ENCODE assay signal across 8 cellular contexts in the genomic region with DNA sequence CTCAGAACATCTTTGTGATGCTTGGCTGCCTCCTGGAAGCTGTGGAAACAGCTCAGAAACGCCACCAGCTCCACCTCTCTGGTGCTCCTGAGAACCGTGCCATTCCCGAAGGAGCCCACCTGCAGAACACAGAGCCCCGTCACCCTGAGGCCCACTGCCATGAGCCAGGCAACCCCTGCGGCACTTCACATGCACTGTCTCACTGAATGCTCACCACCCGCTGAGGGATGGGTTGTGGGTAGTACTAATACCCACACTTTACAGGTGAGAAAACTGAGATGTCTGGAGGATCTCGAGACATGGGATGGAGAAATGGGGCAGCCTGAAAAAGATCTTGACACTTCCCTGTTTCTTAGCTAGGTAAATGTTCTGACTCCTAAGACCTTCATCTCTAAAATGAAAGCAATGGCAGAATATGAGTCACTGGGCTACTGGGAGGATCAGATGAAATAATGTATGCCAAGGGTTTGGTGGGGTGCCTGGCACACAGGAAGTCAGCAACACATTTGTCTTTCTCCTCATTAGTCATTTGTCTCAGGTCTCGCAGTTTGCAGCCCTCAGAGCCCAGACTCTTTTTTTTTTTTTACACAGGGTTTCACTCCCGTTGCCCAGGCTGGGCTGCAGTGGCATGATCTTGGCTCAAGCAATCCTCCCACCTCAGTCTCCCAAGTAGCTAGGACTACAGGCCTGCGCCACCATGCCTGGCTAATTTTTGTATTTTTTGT. TPM values are rescaled to one million over a fixed set of nuclear protein-coding genes. Genes with fewer than 3 reads are reported as not detected.
DNase-seq lines count a peak whose midpoint lies in the region; ATAC-seq, FAIRE-seq and TF ChIP-seq lines count a peak whose summit lies in the region.

No MANE protein-coding gene starts in this region.

- no peaks in the 10 kb centered on the region for H3K27me3 ChIP-seq in GM23248 (replicated peaks; ENCODE audit: insufficient read depth)
- no peaks in the 10 kb centered on the region for H3K27me3 ChIP-seq in bronchial epithelial cell (ENCODE audit: control insufficient read depth, insufficient read depth, low read length)
- H3K27me3 ChIP-seq in psoas muscle (ENCODE audit: insufficient read depth in 3 of 3, low read length in 2 of 3): peaks cover 0 to 5% (median 3%) of the 10 kb centered on the region in 3 donors

- peaks cover 6% of the 10 kb centered on the region for H3F3A ChIP-seq in GM23248 (ENCODE audit: insufficient read depth)

- no peaks in the 10 kb centered on the region for H4K20me1 ChIP-seq in GM23248 (ENCODE audit: insufficient read depth)

- WGBS in GM23248 (ENCODE audit: low coverage in 1 of 2, low lambda C conversion rate in 2 of 2, missing lambda C conversion rate in 2 of 2), 2 experiments: 78 to 80% methylated on average over 10 of the region's 10 CpGs
- WGBS in psoas muscle, 3 donors: 80 to 82% (median 81%) methylated on average over 10 of the region's 10 CpGs

- H3K4me3 ChIP-seq in GM23248: no peak overlapping the region
- no peak overlapping the region for H3K4me3 ChIP-seq in bronchial epithelial cell (ENCODE audit: low read depth, low read length)
- no peak overlapping the region for H3K4me3 ChIP-seq in psoas muscle

- H3K4me1 Mint-ChIP-seq in nephron progenitor cell: peaks cover 6% of the 10 kb centered on the region

- no peaks in the 10 kb centered on the region for H3K9me3 Mint-ChIP-seq in nephron progenitor cell

- no peaks in the 10 kb centered on the region for H3K9me2 ChIP-seq in GM23248 (ENCODE audit: insufficient read depth)

- H3K27ac ChIP-seq in GM23248: no peak overlapping the region
- H3K27ac ChIP-seq in psoas muscle: no peak overlapping the region

- in situ Hi-C loops in GM23248 (cut with MboI): no loop called here

- no peak overlapping the region for H3K9ac ChIP-seq in GM23248

- DNase-seq in GM23248 (peak; percentile 78), T-helper 22 cell (ENCODE audit: low read depth) (peak; percentile 59), bronchial epithelial cell (ENCODE audit: low read depth) (peak; percentile 93), psoas muscle (no peak), nephron progenitor cell (no peak), ureter (ENCODE audit: low spot score) (no peak), NOMO-1 (lab: John Stamatoyannopoulos, UW; ENCODE audit: unreplicated experiment in 2 of 2) (no peak)
- DNase-seq in stimulated activated CD4-positive, alpha-beta T cell treated with anti-CD3 and anti-CD28 coated beads, Interleukin-1b, Interleukin-23, amount 100 ng/mL, for 48 hours: peak; percentile 73

- TF ChIP-seq CTCF in bronchial epithelial cell (IDR thresholded peaks at IDR 0.05; ENCODE audit: insufficient read depth, low read length, severe bottlenecking): no peak
- TF ChIP-seq CTCF in psoas muscle (IDR thresholded peaks at IDR 0.05): no peak
- no peak for TF ChIP-seq CTCF in nephron progenitor cell (IDR thresholded peaks at IDR 0.05)

- H3K36me3 ChIP-seq in GM23248 (ENCODE audit: low read depth) (no peaks in the 10 kb centered on the region), bronchial epithelial cell (ENCODE audit: control insufficient read depth, insufficient read depth, low read length) (no peaks in the 10 kb centered on the region), psoas muscle (ENCODE audit: insufficient read depth in 1 of 2, low read depth in 1 of 2) (no peaks in the 10 kb centered on the region)

- H3K4me1 ChIP-seq in GM23248 (ENCODE audit: insufficient read depth): peaks cover 23% of the 10 kb centered on the region
- peaks cover 3% of the 10 kb centered on the region for H3K4me1 ChIP-seq in psoas muscle

- ATAC-seq in psoas muscle: no peak

- no peaks in the 10 kb centered on the region for H3K36me3 Mint-ChIP-seq in nephron progenitor cell (ENCODE audit: low read depth)

- no peak overlapping the region for H3K4me3 Mint-ChIP-seq in nephron progenitor cell

- FAIRE-seq in bronchial epithelial cell (lab: Jason Lieb, UNC): peak; percentile 89

- intact Hi-C loops in psoas muscle (cut with DNase I): no loop called here

- peak overlapping the region; percentile 47 for H3K4me2 ChIP-seq in GM23248 (ENCODE audit: unreplicated experiment)

- H2AFZ ChIP-seq in GM23248: no peak overlapping the region

- H3K79me2 ChIP-seq in GM23248 (ENCODE audit: insufficient read depth): no peaks in the 10 kb centered on the region

- no peak overlapping the region for H3K27ac Mint-ChIP-seq in nephron progenitor cell

- no peaks in the 10 kb centered on the region for H3K9me3 ChIP-seq in GM23248 (ENCODE audit: low read depth)
- H3K9me3 ChIP-seq in psoas muscle: no peaks in the 10 kb centered on the region

- peaks cover 22% of the 10 kb centered on the region for H3K27me3 Mint-ChIP-seq in nephron progenitor cell (ENCODE audit: low read depth, poor library complexity)

RNA-seq across cellular contexts. Expression of a gene that starts 5.3 kb away (rescaled TPM):
- total RNA-seq in GM23248 (2014; rRNA removed; shearing (Covaris generic)): 0.54 TPM in 1 of 2 replicates, not detected in the other
- polyA plus RNA-seq in GM23248 (2016; fragmentation: Nextera tagmentation; extraction: Ambion mirVana): 0.09 and 0.13 TPM in 2 replicates
- total RNA-seq in bronchial epithelial cell: 0.79 and 7.9 TPM in 2 replicates
- total RNA-seq in psoas muscle: under 1 TPM; 0.15 to 0.30 (median 0.29) TPM
- under 1 TPM in 2 of 3 donors, not detected in 1; 0.22 to 0.27 TPM for polyA plus RNA-seq in psoas muscle
- 1.1 TPM for total RNA-seq in ureter

RNA-seq across cellular contexts. Expression of a gene that starts 17.5 kb away (rescaled TPM):
- total RNA-seq in GM23248 (2014; rRNA removed; shearing (Covaris generic)): 12.4 and 12.5 TPM in 2 replicates
- 16.6 and 17.7 TPM in 2 replicates for polyA plus RNA-seq in GM23248 (2016; fragmentation: Nextera tagmentation; extraction: Ambion mirVana)
- 6.3 and 15.1 TPM in 2 replicates for total RNA-seq in bronchial epithelial cell
- total RNA-seq in psoas muscle: 1 to 10 TPM; 5.0 to 9.5 (median 6.4) TPM
- polyA plus RNA-seq in psoas muscle: 10 to 100 TPM in 2 of 3 donors, 1 to 10 TPM in 1; 8.0 to 19.4 (median 15.0) TPM
- 18.0 TPM for total RNA-seq in ureter

RNA-seq across cellular contexts. Expression of a gene that starts 55.4 kb away (rescaled TPM):
- total RNA-seq in GM23248 (2014; rRNA removed; shearing (Covaris generic)): not detected in 2 replicates
- not detected in 2 replicates for polyA plus RNA-seq in GM23248 (2016; fragmentation: Nextera tagmentation; extraction: Ambion mirVana)
- not detected in 2 replicates for total RNA-seq in bronchial epithelial cell
- not detected for total RNA-seq in psoas muscle
- polyA plus RNA-seq in psoas muscle: under 1 TPM in 2 of 3 donors, not detected in 1; 0.07 to 0.18 TPM
- total RNA-seq in ureter: not detected

Comparison
In these comparisons a context has a peak if more than half of its experiments do, and no peak if none do; other contexts are left out.
1. DNase-seq: peak in GM23248 (single experiment), T-helper 22 cell (single experiment), bronchial epithelial cell (single experiment) and stimulated activated CD4-positive, alpha-beta T cell treated with anti-CD3 and anti-CD28 coated beads, Interleukin-1b, Interleukin-23, amount 100 ng/mL, for 48 hours (single experiment); none in psoas muscle (0 of 2), nephron progenitor cell (single experiment), ureter (single experiment) and NOMO-1 (0 of 2).